In genomic region chr9:129888085-129888808, GRCh38 we compare ENCODE assay signal across 8 cellular contexts. TPM values are rescaled to one million over a fixed set of nuclear protein-coding genes. Genes with fewer than 3 reads are reported as not detected.
A peak's percentile ranks its signal among the peaks of the same experiment; 100 is the strongest.
DNase-seq lines count a peak whose midpoint lies in the region; ATAC-seq and TF ChIP-seq lines count a peak whose summit lies in the region.

No MANE protein-coding gene starts in this region.

- peak; percentile 69 for TF ChIP-seq POLR2A in GM10847 (IDR thresholded peaks at IDR 0.05; ENCODE audit: extremely low read depth, insufficient read length)

- no peak for TF ChIP-seq CTCF in BE2C (IDR thresholded peaks at IDR 0.05; ENCODE audit: low read depth, low read length)

- peak overlapping the region; percentile 31 for H3K4me3 ChIP-seq in right cardiac atrium (ENCODE audit: low read length)
- no peak overlapping the region for H3K4me3 ChIP-seq in BE2C (ENCODE audit: low read depth, low read length)

- ATAC-seq in right cardiac atrium = no peak

- DNase-seq in GOT3 (lab: John Stamatoyannopoulos, UW) (peak; percentile 31), NCI-H2107 (lab: John Stamatoyannopoulos, UW) (peak; percentile 35), right cardiac atrium (peak in 2 of 3 donors; percentile 77 to 78), BE2C (no peak), LoVo (ENCODE audit: low spot score) (no peak)
- peak; percentile 94 for DNase-seq in activated CD8-positive, alpha-beta memory T cell treated with anti-CD3 and anti-CD28 coated beads, Interleukin-2, amount 50 U/mL, for 48 hours
- peak; percentile 92 to 93 for DNase-seq in stimulated activated CD8-positive, alpha-beta memory T cell treated with anti-CD3 and anti-CD28 coated beads, Interleukin-15, amount 100 ng/mL, for 48 hours (ENCODE audit: low read depth in 2 of 2)

- H3K4me1 ChIP-seq in right cardiac atrium (ENCODE audit: control insufficient read depth, insufficient read depth, low read length) = no peaks in the 10 kb centered on the region
- peaks cover 16% of the 10 kb centered on the region for H3K4me1 ChIP-seq in BE2C

- peaks cover 9% of the 10 kb centered on the region; the same call in 1 of the 2 replicates for H3K36me3 ChIP-seq in BE2C

- intact Hi-C loops in right cardiac atrium (cut with DNase I) = loop anchor here in 3 of 4 donors (5.0 to 10.0 kb wide), 3 partner anchors 154 to 207 kb away; partner anchors contain the start of gene FNBP1 (in 3 of the 3)

- peak overlapping the region; percentile 40 for H3K27ac ChIP-seq in right cardiac atrium (ENCODE audit: low read length)

- 59% methylated on average over 26 of the region's 26 CpGs for WGBS in right cardiac atrium

- H3K9me3 ChIP-seq in right cardiac atrium (ENCODE audit: control insufficient read depth, low read length) (no peaks in the 10 kb centered on the region), BE2C (no peaks in the 10 kb centered on the region)

- H3K27me3 ChIP-seq in right cardiac atrium (ENCODE audit: control insufficient read depth, insufficient read depth) (no peaks in the 10 kb centered on the region), BE2C (no peaks in the 10 kb centered on the region)

RNA-seq across cellular contexts. Expression of gene USP20, which starts 53.0 kb away (rescaled TPM):
- 10 to 100 TPM; 15.3 to 18.4 (median 16.7) TPM for total RNA-seq in right cardiac atrium
- polyA plus RNA-seq in right cardiac atrium = 12.9 TPM
- polyA plus RNA-seq in BE2C (2012; ENCODE audit: insufficient read depth, insufficient read length, low read depth) = 95.4 TPM

RNA-seq across cellular contexts. Expression of gene C9orf78, which starts 53.2 kb away (rescaled TPM):
- total RNA-seq in right cardiac atrium = 10 to 100 TPM; 31.9 to 40.9 (median 33.9) TPM
- polyA plus RNA-seq in right cardiac atrium = 55.9 TPM
- 202 TPM for polyA plus RNA-seq in BE2C (2012; ENCODE audit: insufficient read depth, insufficient read length, low read depth)

Comparison
In these comparisons a context has a peak if more than half of its experiments do, and no peak if none do; other contexts are left out.
1. DNase-seq: peak in GOT3 (single experiment), NCI-H2107 (single experiment), activated CD8-positive, alpha-beta memory T cell treated with anti-CD3 and anti-CD28 coated beads, Interleukin-2, amount 50 U/mL, for 48 hours (single experiment), right cardiac atrium (2 of 3) and stimulated activated CD8-positive, alpha-beta memory T cell treated with anti-CD3 and anti-CD28 coated beads, Interleukin-15, amount 100 ng/mL, for 48 hours (2 of 2); none in BE2C (single experiment) and LoVo (single experiment).